Comparison of ENCODE assay signal across 8 cellular contexts in genomic region chr12:124410354-124411175, GRCh38.
DNase-seq lines count a peak whose midpoint lies in the region; ATAC-seq, FAIRE-seq and TF ChIP-seq lines count a peak whose summit lies in the region.

No MANE protein-coding gene starts in this region.

- H3K36me3 ChIP-seq in astrocyte (ENCODE audit: insufficient read depth, low read length) (peaks cover 5% of the 10 kb centered on the region), lower lobe of right lung (peaks cover 74% of the 10 kb centered on the region), transverse colon (no peaks in the 10 kb centered on the region), trophoblast cell (ENCODE audit: control insufficient read depth in 1 of 2, insufficient read depth in 2 of 2, low read length in 2 of 2) (peaks cover 44 to 51% of the 10 kb centered on the region in 2 experiments)

- WGBS in transverse colon (ENCODE audit: low coverage in 1 of 2), 2 donors = 71% methylated on average over 15 of the region's 15 CpGs; no CpG with 5 or more reads in 1 of the 2 donors
- no CpG with 5 or more reads among the region's 15 CpGs for WGBS in trophoblast cell (ENCODE audit: extremely low coverage, insufficient coverage, insufficient read length)

- H3K27me3 ChIP-seq in astrocyte (ENCODE audit: insufficient read depth, low read length) = no peaks in the 10 kb centered on the region
- H3K27me3 ChIP-seq in lower lobe of right lung (ENCODE audit: low read depth) = no peaks in the 10 kb centered on the region
- H3K27me3 ChIP-seq in transverse colon = no peaks in the 10 kb centered on the region
- H3K27me3 ChIP-seq in trophoblast cell (ENCODE audit: insufficient read depth, low read length) = no peaks in the 10 kb centered on the region

- H3K9ac ChIP-seq in astrocyte (ENCODE audit: low read length) = peak overlapping the region; percentile 73
- H3K9ac ChIP-seq in trophoblast cell (ENCODE audit: low read length) = no peak overlapping the region

- ATAC-seq in activated CD8-positive, alpha-beta T cell treated with anti-CD3 and anti-CD28 coated beads, Interleukin-2, amount 10 ng/mL, durations not matched to agents 7 days and 5 days = no peak
- ATAC-seq in activated CD8-positive, alpha-beta T cell treated with anti-CD3 and anti-CD28 coated beads for 36 hours = no peak
- ATAC-seq in lower lobe of right lung = no peak
- ATAC-seq in HG03196 (IDR thresholded peaks at IDR 0.05; ENCODE audit: unreplicated experiment) = no peak
- no peak for ATAC-seq in HG03135 (IDR thresholded peaks at IDR 0.05; ENCODE audit: unreplicated experiment)

- H2BK5ac ChIP-seq in trophoblast cell (ENCODE audit: low read depth, low read length, poor library complexity) = no peak overlapping the region

- H3K23ac ChIP-seq in trophoblast cell (ENCODE audit: low read length) = no peak overlapping the region

- no peak overlapping the region for H4K8ac ChIP-seq in trophoblast cell (ENCODE audit: low read depth, low read length)

- H3K4me3 ChIP-seq in astrocyte (ENCODE audit: insufficient read depth, low read depth, low read length) = no peak overlapping the region
- no peak overlapping the region for H3K4me3 ChIP-seq in lower lobe of right lung
- no peak overlapping the region for H3K4me3 ChIP-seq in transverse colon
- H3K4me3 ChIP-seq in trophoblast cell (ENCODE audit: low read depth, low read length) = no peak overlapping the region

- CTCF ChIA-PET in activated CD8-positive, alpha-beta T cell treated with anti-CD3 and anti-CD28 coated beads, Interleukin-2, amount 10 ng/mL, durations not matched to agents 7 days and 5 days (lab: Charles Lee) = interaction anchor here (1.2 kb wide), 1 partner anchor 11 kb away, joined by 3 read pairs; no protein-coding TSS in a partner anchor
- CTCF ChIA-PET in activated CD8-positive, alpha-beta T cell treated with anti-CD3 and anti-CD28 coated beads for 36 hours (lab: Charles Lee) = interaction anchor here (1.1 kb wide), 1 partner anchor 11 kb away, joined by 3 read pairs; no protein-coding TSS in a partner anchor

- TF ChIP-seq POLR2A in transverse colon (IDR thresholded peaks at IDR 0.05) = no peak

- H3K9me3 Mint-ChIP-seq in activated CD8-positive, alpha-beta T cell treated with anti-CD3 and anti-CD28 coated beads, Interleukin-2, amount 10 ng/mL, durations not matched to agents 7 days and 5 days (ENCODE audit: insufficient read depth) = no peaks in the 10 kb centered on the region
- H3K9me3 Mint-ChIP-seq in activated CD8-positive, alpha-beta T cell treated with anti-CD3 and anti-CD28 coated beads for 36 hours = no peaks in the 10 kb centered on the region
- H3K9me3 Mint-ChIP-seq in astrocyte (ENCODE audit: unreplicated experiment) = no peaks in the 10 kb centered on the region

- H3K27me3 Mint-ChIP-seq in activated CD8-positive, alpha-beta T cell treated with anti-CD3 and anti-CD28 coated beads, Interleukin-2, amount 10 ng/mL, durations not matched to agents 7 days and 5 days (ENCODE audit: low read depth) = no peaks in the 10 kb centered on the region
- no peaks in the 10 kb centered on the region for H3K27me3 Mint-ChIP-seq in activated CD8-positive, alpha-beta T cell treated with anti-CD3 and anti-CD28 coated beads for 36 hours
- H3K27me3 Mint-ChIP-seq in astrocyte (ENCODE audit: low read depth, unreplicated experiment) = no peaks in the 10 kb centered on the region

- H2BK12ac ChIP-seq in trophoblast cell (ENCODE audit: low read length) = no peak overlapping the region

- no peak for TF ChIP-seq CTCF in activated CD8-positive, alpha-beta T cell treated with anti-CD3 and anti-CD28 coated beads for 36 hours (IDR thresholded peaks at IDR 0.05)
- TF ChIP-seq CTCF in astrocyte (IDR thresholded peaks at IDR 0.05; ENCODE audit: insufficient read depth, low read depth, low read length) (no peak), lower lobe of right lung (IDR thresholded peaks at IDR 0.05) (no peak), transverse colon (IDR thresholded peaks at IDR 0.05) (no peak)

- H3K79me1 ChIP-seq in trophoblast cell (ENCODE audit: low read length) = no peaks in the 10 kb centered on the region

- H4K20me1 ChIP-seq in astrocyte (ENCODE audit: insufficient read depth, low read length) = peaks cover 88% of the 10 kb centered on the region

- H3K4me2 ChIP-seq in astrocyte (ENCODE audit: low read length) (peak overlapping the region; percentile 68), trophoblast cell (ENCODE audit: low read length) (no peak overlapping the region)

- H3K27ac Mint-ChIP-seq in activated CD8-positive, alpha-beta T cell treated with anti-CD3 and anti-CD28 coated beads, Interleukin-2, amount 10 ng/mL, durations not matched to agents 7 days and 5 days = peak overlapping the region; percentile 20
- no peak overlapping the region for H3K27ac Mint-ChIP-seq in activated CD8-positive, alpha-beta T cell treated with anti-CD3 and anti-CD28 coated beads for 36 hours
- H3K27ac Mint-ChIP-seq in astrocyte (ENCODE audit: unreplicated experiment) = peak overlapping the region; percentile 84

- no peak overlapping the region for H3K4me3 Mint-ChIP-seq in activated CD8-positive, alpha-beta T cell treated with anti-CD3 and anti-CD28 coated beads, Interleukin-2, amount 10 ng/mL, durations not matched to agents 7 days and 5 days
- no peak overlapping the region for H3K4me3 Mint-ChIP-seq in activated CD8-positive, alpha-beta T cell treated with anti-CD3 and anti-CD28 coated beads for 36 hours
- peak overlapping the region; percentile 57 for H3K4me3 Mint-ChIP-seq in astrocyte (ENCODE audit: unreplicated experiment)

- no peak overlapping the region for H4K12ac ChIP-seq in trophoblast cell (ENCODE audit: low read depth, low read length)

- no peak overlapping the region for H3K14ac ChIP-seq in trophoblast cell (ENCODE audit: low read length)

- FAIRE-seq in astrocyte (lab: Jason Lieb, UNC) = no peak

- H3K27ac ChIP-seq in astrocyte (ENCODE audit: low read depth, low read length) (peak overlapping the region; percentile 77), lower lobe of right lung (peak overlapping the region; percentile 36), transverse colon (peak overlapping the region; percentile 68 to 85 (median 76)), trophoblast cell (ENCODE audit: low read depth, low read length) (no peak overlapping the region)

- in situ Hi-C loops in transverse colon (cut with MboI; ENCODE audit: low pct_ligation_motif_present in 1 of 4, low pct_unique_long_range_greater_than_20kb in 1 of 4, low sequenced_read_pairs in 3 of 4) = loop anchor here in 1 of 4 donors (25.0 kb wide), 1 partner anchor 352 kb away; no protein-coding TSS in a partner anchor

- H2AFZ ChIP-seq in astrocyte (ENCODE audit: low read depth, low read length) (no peak overlapping the region), trophoblast cell (ENCODE audit: insufficient read depth, low read length, poor library complexity) (no peak overlapping the region)

- H3K18ac ChIP-seq in trophoblast cell (ENCODE audit: low read length) = no peak overlapping the region

- H3K9me3 ChIP-seq in astrocyte (ENCODE audit: insufficient read depth, low read depth, low read length) (no peaks in the 10 kb centered on the region), lower lobe of right lung (no peaks in the 10 kb centered on the region), transverse colon (no peaks in the 10 kb centered on the region), trophoblast cell (ENCODE audit: insufficient read depth, low read depth, low read length) (no peaks in the 10 kb centered on the region)

- H2BK120ac ChIP-seq in trophoblast cell (ENCODE audit: insufficient read depth, low read length, poor library complexity) = no peak overlapping the region

- no peak overlapping the region for H2AK5ac ChIP-seq in trophoblast cell (ENCODE audit: low read length)

- H3K79me2 ChIP-seq in astrocyte (ENCODE audit: insufficient read depth, low read length) = peaks cover 81% of the 10 kb centered on the region
- H3K79me2 ChIP-seq in trophoblast cell (ENCODE audit: control insufficient read depth, insufficient read depth, low read length, poor library complexity) = no peaks in the 10 kb centered on the region

- no peaks in the 10 kb centered on the region for H3K36me3 Mint-ChIP-seq in activated CD8-positive, alpha-beta T cell treated with anti-CD3 and anti-CD28 coated beads, Interleukin-2, amount 10 ng/mL, durations not matched to agents 7 days and 5 days (ENCODE audit: low read depth)
- H3K36me3 Mint-ChIP-seq in activated CD8-positive, alpha-beta T cell treated with anti-CD3 and anti-CD28 coated beads for 36 hours (ENCODE audit: low read depth) = peaks cover 3% of the 10 kb centered on the region
- H3K36me3 Mint-ChIP-seq in astrocyte (ENCODE audit: low read depth, unreplicated experiment) = peaks cover 3% of the 10 kb centered on the region

- peaks cover 4% of the 10 kb centered on the region for H3K4me1 Mint-ChIP-seq in activated CD8-positive, alpha-beta T cell treated with anti-CD3 and anti-CD28 coated beads, Interleukin-2, amount 10 ng/mL, durations not matched to agents 7 days and 5 days (ENCODE audit: low read depth)
- H3K4me1 Mint-ChIP-seq in activated CD8-positive, alpha-beta T cell treated with anti-CD3 and anti-CD28 coated beads for 36 hours (ENCODE audit: low read depth) = no peaks in the 10 kb centered on the region
- H3K4me1 Mint-ChIP-seq in astrocyte (ENCODE audit: low read depth, unreplicated experiment) = peaks cover 18% of the 10 kb centered on the region

- POLR2A ChIA-PET in activated CD8-positive, alpha-beta T cell treated with anti-CD3 and anti-CD28 coated beads, Interleukin-2, amount 10 ng/mL, durations not matched to agents 7 days and 5 days (lab: Charles Lee) = interaction anchor here (0.6 kb wide), 1 partner anchor 336 kb away, joined by 3 read pairs; no protein-coding TSS in a partner anchor
- POLR2A ChIA-PET in activated CD8-positive, alpha-beta T cell treated with anti-CD3 and anti-CD28 coated beads for 36 hours (lab: Charles Lee) = no interaction called here

- no peak for TF ChIP-seq EP300 in transverse colon (IDR thresholded peaks at IDR 0.05; ENCODE audit: low read depth)

- peaks cover 37% of the 10 kb centered on the region for H3K4me1 ChIP-seq in astrocyte (ENCODE audit: insufficient read depth, low read length)
- peaks cover 28% of the 10 kb centered on the region for H3K4me1 ChIP-seq in lower lobe of right lung
- H3K4me1 ChIP-seq in transverse colon = peaks cover 23 to 56% (median 48%) of the 10 kb centered on the region in 4 donors
- H3K4me1 ChIP-seq in trophoblast cell (ENCODE audit: control insufficient read depth in 1 of 2, insufficient read depth in 2 of 2, low read length in 2 of 2) = peaks cover 0 to 3% of the 10 kb centered on the region in 2 experiments

- H3K4ac ChIP-seq in trophoblast cell (ENCODE audit: low read depth, low read length) = no peak overlapping the region

- DNase-seq in activated CD8-positive, alpha-beta T cell treated with anti-CD3 and anti-CD28 coated beads, Interleukin-2, amount 10 ng/mL, durations not matched to agents 7 days and 5 days = no peak
- DNase-seq in activated CD8-positive, alpha-beta T cell treated with anti-CD3 and anti-CD28 coated beads for 36 hours = no peak
- DNase-seq in astrocyte (ENCODE audit: low read depth) (no peak), lower lobe of right lung (no peak), transverse colon (no peak), trophoblast cell (no peak)

- no peak overlapping the region for H4K91ac ChIP-seq in trophoblast cell (ENCODE audit: low read depth, low read length)

- intact Hi-C loops in activated CD8-positive, alpha-beta T cell treated with anti-CD3 and anti-CD28 coated beads for 36 hours (cut with micrococcal nuclease) = no loop called here
- intact Hi-C loops in lower lobe of right lung (cut with DNase I) = no loop called here
- intact Hi-C loops in transverse colon (cut with DNase I; ENCODE audit: low total_unique reads) = no loop called here
